ENCODE assay signal across 9 cellular contexts in the genomic region with DNA sequence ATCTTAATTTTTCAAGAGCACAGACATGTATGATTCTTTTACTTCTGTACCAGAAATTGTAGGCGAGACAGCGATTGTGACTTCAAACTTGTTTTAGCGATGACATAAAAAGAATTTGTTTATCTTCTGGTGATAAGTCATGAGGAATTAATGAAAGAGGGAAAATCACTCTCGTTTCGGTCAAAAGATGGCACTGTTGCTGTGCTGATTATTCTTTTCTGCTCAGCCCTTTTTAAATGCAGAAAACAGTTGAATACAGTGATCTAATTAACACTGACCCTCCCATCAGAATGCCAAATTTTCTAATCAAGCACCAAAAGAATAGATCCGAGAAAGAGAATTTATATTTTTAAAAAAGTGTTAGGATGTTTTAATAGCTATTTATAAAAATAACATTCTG. TPM values are rescaled to one million over a fixed set of nuclear protein-coding genes. Genes with fewer than 3 reads are reported as not detected.
DNase-seq lines count a peak whose midpoint lies in the region; ATAC-seq and TF ChIP-seq lines count a peak whose summit lies in the region.
"Had no signal": no experiment of that assay in that cellular context is flagged by ENCODE, and none has a peak within 500 bp of the region (broad histone marks: within the 10 kb centered on the region; RNA-seq: fewer than 3 reads in every experiment).

No MANE protein-coding gene starts in this region.

- no peak for TF ChIP-seq CTCF in NB4 (IDR thresholded peaks at IDR 0.05; ENCODE audit: low read depth, low read length)
- peak; percentile 29 to 49 for TF ChIP-seq CTCF in mammary epithelial cell (conservative IDR thresholded peaks at IDR 0.05 in 1 of 2, IDR thresholded peaks at IDR 0.05 in 1 of 2; ENCODE audit: extremely low read depth in 1 of 2, insufficient read depth in 1 of 2, low read depth in 1 of 2, low read length in 2 of 2)

- H3K9me3 ChIP-seq in mammary epithelial cell (replicated peaks; ENCODE audit: insufficient read depth, low read length), result no peaks in the 10 kb centered on the region

- H3K36me3 ChIP-seq in mammary epithelial cell (ENCODE audit: insufficient read depth, low read length), result peaks cover 3% of the 10 kb centered on the region

- in situ Hi-C loops in mammary epithelial cell (cut with MboI; ENCODE audit: low sequenced_read_pairs in 2 of 2), result loop anchor here in 1 of 2 donors (25.0 kb wide), 1 partner anchor 172 kb away; no protein-coding TSS in a partner anchor

- no peaks in the 10 kb centered on the region for H3K79me2 ChIP-seq in mammary epithelial cell (ENCODE audit: insufficient read depth, low read length)

- H2AFZ ChIP-seq in mammary epithelial cell (ENCODE audit: low read depth, low read length), result no peak overlapping the region

- H3K4me3 ChIP-seq in NB4 (ENCODE audit: low read depth, low read length) (no peak overlapping the region), mammary epithelial cell (replicated peaks in 1 of 3; ENCODE audit: insufficient read depth in 1 of 3, low read depth in 2 of 3, low read length in 3 of 3) (no peak overlapping the region)

- no peak overlapping the region for H3K4me2 ChIP-seq in mammary epithelial cell (ENCODE audit: insufficient read depth, low read depth, low read length)

- dilution Hi-C loops in mammary epithelial cell (cut with HindIII; ENCODE audit: low sequenced_read_pairs), result no loop called here

- H3K27ac ChIP-seq in mammary epithelial cell (ENCODE audit: insufficient read depth, low read depth, low read length), result no peak overlapping the region

- no peak for TF ChIP-seq POLR2A in NB4 (IDR thresholded peaks at IDR 0.05; ENCODE audit: extremely low read depth, insufficient read length)

- H3K9ac ChIP-seq in mammary epithelial cell (ENCODE audit: insufficient read depth, low read length), result no peak overlapping the region

- no peaks in the 10 kb centered on the region for H3K4me1 ChIP-seq in mammary epithelial cell (ENCODE audit: insufficient read depth, low read length)

- H3K27me3 ChIP-seq in mammary epithelial cell (ENCODE audit: insufficient read depth, low read length), result no peaks in the 10 kb centered on the region

- no peaks in the 10 kb centered on the region for H4K20me1 ChIP-seq in mammary epithelial cell (ENCODE audit: insufficient read depth, low read length)

- CTCF ChIA-PET in mammary epithelial cell (lab: Charles Lee; ENCODE audit: low non-redundant PET), result no interaction called here

- intact Hi-C loops in mammary epithelial cell (cut with micrococcal nuclease), result loop anchor here (1.0 to 10.0 kb wide), 4 partner anchors 119 to 217 kb away; no protein-coding TSS in a partner anchor

- DNase-seq in EL (peak; percentile 43), NB4 (ENCODE audit: low read depth) (peak; percentile 34), mammary epithelial cell (peak; percentile 13), medulla oblongata (ENCODE audit: extremely low spot score) (peak; percentile 68), MV-4-11 (lab: John Stamatoyannopoulos, UW) (no peak), SW480 (ENCODE audit: low spot score) (no peak)
- DNase-seq: activated naive CD8-positive, alpha-beta T cell treated with anti-CD3 and anti-CD28 coated beads, Interleukin-2, amount 50 U/mL, for 24 hours had no signal

- 52% methylated on average over 6 of the region's 6 CpGs for WGBS in mammary epithelial cell (ENCODE audit: low coverage, missing lambda C conversion rate)

- BruUV-seq in mammary epithelial cell (replicated peaks; lab: Mats Ljungman, UMichigan), result no TSS peak

- ATAC-seq in GM21390 (IDR thresholded peaks at IDR 0.05; ENCODE audit: unreplicated experiment) (no peak), HG02571 (IDR thresholded peaks at IDR 0.05; ENCODE audit: unreplicated experiment) (no peak)
- ATAC-seq: activated naive CD8-positive, alpha-beta T cell treated with anti-CD3 and anti-CD28 coated beads, Interleukin-2, amount 50 U/mL, for 24 hours had no signal

RNA-seq across cellular contexts. Expression of a gene that starts 52.6 kb away (rescaled TPM):
- total RNA-seq in mammary epithelial cell, result 10 to 100 TPM in 1 of 2 donors, 1 to 10 TPM in 1; 7.6 to 10.8 TPM
- 2.0 TPM for polyA plus RNA-seq in mammary epithelial cell
- polyA minus RNA-seq in mammary epithelial cell, result 61.3 TPM

RNA-seq across cellular contexts. Expression of a gene that starts 52.8 kb away (rescaled TPM):
- 1 to 10 TPM; 3.0 to 3.2 TPM for total RNA-seq in mammary epithelial cell
- 1.1 TPM for polyA plus RNA-seq in mammary epithelial cell
- polyA minus RNA-seq in mammary epithelial cell, result 3.6 TPM

Comparison
In these comparisons a context has a peak if more than half of its experiments do, and no peak if none do; other contexts are left out.
1. DNase-seq: peak in EL (single experiment), NB4 (single experiment), mammary epithelial cell (single experiment) and medulla oblongata (single experiment); none in MV-4-11 (single experiment) and SW480 (single experiment).